ENCODE assay signal across 1 cellular context in the genomic region with DNA sequence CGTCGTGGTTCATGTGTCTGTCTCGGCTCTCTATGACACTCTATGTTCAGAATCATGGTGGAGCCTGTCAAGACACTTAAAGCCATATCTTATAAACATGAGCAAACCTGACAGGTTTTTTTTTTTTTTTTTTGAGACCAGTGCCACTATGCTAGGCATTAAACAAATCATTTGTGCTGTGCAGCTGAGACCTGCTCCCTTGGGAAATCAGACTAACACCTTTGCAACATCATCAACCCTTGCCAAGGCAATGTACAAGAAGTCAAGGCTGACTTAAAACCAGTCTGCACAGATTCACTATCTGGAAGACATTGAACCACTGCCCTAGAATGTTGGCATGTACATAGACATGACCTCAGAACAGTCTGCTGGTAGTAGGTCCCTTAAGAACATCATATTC.
TF ChIP-seq lines count a peak whose summit lies in the region.

No MANE protein-coding gene starts in this region.

TF ChIP-seq in SK-N-SH treated with all-trans-retinoic acid at 6 μM for 48 hours, 23 proteins besides CTCF, POLR2A, EP300 and RAD21 (continued from another document):
- TF ChIP-seq, protein P1, sequence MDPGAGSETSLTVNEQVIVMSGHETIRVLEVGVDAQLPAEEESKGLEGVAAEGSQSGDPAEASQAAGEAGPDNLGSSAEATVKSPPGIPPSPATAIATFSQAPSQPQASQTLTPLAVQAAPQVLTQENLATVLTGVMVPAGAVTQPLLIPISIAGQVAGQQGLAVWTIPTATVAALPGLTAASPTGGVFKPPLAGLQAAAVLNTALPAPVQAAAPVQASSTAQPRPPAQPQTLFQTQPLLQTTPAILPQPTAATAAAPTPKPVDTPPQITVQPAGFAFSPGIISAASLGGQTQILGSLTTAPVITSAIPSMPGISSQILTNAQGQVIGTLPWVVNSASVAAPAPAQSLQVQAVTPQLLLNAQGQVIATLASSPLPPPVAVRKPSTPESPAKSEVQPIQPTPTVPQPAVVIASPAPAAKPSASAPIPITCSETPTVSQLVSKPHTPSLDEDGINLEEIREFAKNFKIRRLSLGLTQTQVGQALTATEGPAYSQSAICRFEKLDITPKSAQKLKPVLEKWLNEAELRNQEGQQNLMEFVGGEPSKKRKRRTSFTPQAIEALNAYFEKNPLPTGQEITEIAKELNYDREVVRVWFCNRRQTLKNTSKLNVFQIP (CRISPR knock-in tag; IDR thresholded peaks at IDR 0.05; ENCODE audit: borderline replicate concordance, low read depth), result no peak
- TF ChIP-seq CREB5 (CRISPR knock-in tag; IDR thresholded peaks at IDR 0.05; ENCODE audit: low read depth) (no peak), ZC3H10 (CRISPR knock-in tag; IDR thresholded peaks at IDR 0.05) (no peak), ZFP30 (CRISPR knock-in tag; IDR thresholded peaks at IDR 0.05) (no peak), BACH2 (CRISPR knock-in tag; IDR thresholded peaks at IDR 0.05; ENCODE audit: borderline replicate concordance) (no peak), ZNF70 (CRISPR knock-in tag; IDR thresholded peaks at IDR 0.05) (no peak), ISL1 (CRISPR knock-in tag; IDR thresholded peaks at IDR 0.05) (no peak), PATZ1 (CRISPR knock-in tag; IDR thresholded peaks at IDR 0.05; ENCODE audit: borderline replicate concordance) (no peak), ZNF8 (CRISPR knock-in tag; IDR thresholded peaks at IDR 0.05) (no peak), ZNF565 (CRISPR knock-in tag; conservative IDR thresholded peaks at IDR 0.05; ENCODE audit: low read depth) (no peak), SNAI2 (CRISPR knock-in tag; IDR thresholded peaks at IDR 0.05) (no peak), ESRRG (CRISPR knock-in tag; IDR thresholded peaks at IDR 0.05) (no peak), CSDC2 (CRISPR knock-in tag; IDR thresholded peaks at IDR 0.05) (no peak)
